10 cellular contexts compared by ENCODE assay signal in the genomic region with DNA sequence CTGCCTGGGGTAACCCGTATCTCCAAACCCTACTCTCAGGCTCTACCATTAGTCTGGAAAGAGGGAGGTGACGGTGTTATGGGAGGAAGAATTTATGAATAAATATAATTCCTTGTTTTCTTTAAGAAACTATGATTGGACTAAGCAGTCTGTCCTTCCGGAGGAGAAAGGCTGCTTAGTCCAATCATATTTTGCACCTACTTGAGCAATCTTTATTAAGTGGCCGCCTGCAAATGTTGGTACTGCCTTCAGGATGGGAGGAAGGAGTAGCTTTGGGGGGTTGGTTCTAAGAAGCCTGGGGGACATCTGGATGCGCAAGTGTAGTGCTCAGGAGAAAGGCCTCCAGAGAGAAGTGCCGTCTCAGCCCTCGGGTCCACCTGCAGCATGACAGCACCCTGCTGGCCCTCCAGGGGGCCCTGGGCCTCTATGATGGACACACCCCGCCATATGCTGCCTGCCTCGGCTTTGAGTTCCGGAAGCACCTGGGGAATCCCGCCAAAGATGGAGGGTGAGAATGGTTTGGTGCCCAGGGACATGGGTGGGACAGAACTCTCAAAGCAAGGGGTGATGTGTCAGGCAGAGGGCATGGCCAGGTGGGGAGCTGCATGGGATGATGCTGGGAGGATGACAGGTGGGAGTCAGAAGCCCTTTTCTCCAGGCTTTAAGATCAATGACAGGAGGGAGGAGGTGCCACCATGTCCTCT. TPM values are rescaled to one million over a fixed set of nuclear protein-coding genes. Genes with fewer than 3 reads are reported as not detected.
DNase-seq lines count a peak whose midpoint lies in the region; ATAC-seq and TF ChIP-seq lines count a peak whose summit lies in the region.
"Had no signal": no experiment of that assay in that cellular context is flagged by ENCODE, and none has a peak within 500 bp of the region (broad histone marks: within the 10 kb centered on the region; RNA-seq: fewer than 3 reads in every experiment).

No MANE protein-coding gene starts in this region.

- no peaks in the 10 kb centered on the region for H3K27me3 ChIP-seq in WERI-Rb-1 (ENCODE audit: insufficient read depth, low read depth, severe bottlenecking)

- no peak overlapping the region for H3K4me3 ChIP-seq in WERI-Rb-1 (ENCODE audit: low read depth, low read length)
- H3K4me3 ChIP-seq: heart right ventricle had no signal

- peak overlapping the region; percentile 84 for H3K4me3 Mint-ChIP-seq in neural crest cell

- peaks cover 6% of the 10 kb centered on the region for H3K36me3 Mint-ChIP-seq in neural crest cell (ENCODE audit: low read depth)

- H3K27ac Mint-ChIP-seq in neural crest cell (ENCODE audit: unreplicated experiment): no peak overlapping the region

- peaks cover 41% of the 10 kb centered on the region for H3K36me3 ChIP-seq in WERI-Rb-1

- ATAC-seq in HG03039 (IDR thresholded peaks at IDR 0.05; ENCODE audit: unreplicated experiment) (no peak), HG03159 (IDR thresholded peaks at IDR 0.05; ENCODE audit: unreplicated experiment) (no peak)

- peaks cover 39% of the 10 kb centered on the region for H3K27me3 Mint-ChIP-seq in neural crest cell (ENCODE audit: low read depth)

- TF ChIP-seq CTCF in WERI-Rb-1 (IDR thresholded peaks at IDR 0.05; ENCODE audit: low read depth, low read length): peak; percentile 47
- peak; percentile 32 for TF ChIP-seq CTCF in neural crest cell (conservative IDR thresholded peaks at IDR 0.05)

- H3K9me3 ChIP-seq in WERI-Rb-1 (ENCODE audit: severe bottlenecking): no peaks in the 10 kb centered on the region
- H3K9me3 ChIP-seq: heart right ventricle had no signal

- peak overlapping the region; percentile 33 for H3K27ac ChIP-seq in WERI-Rb-1
- H3K27ac ChIP-seq: heart right ventricle had no signal

- DNase-seq in NOMO-1 treated with DMSO at 0.1 percent for 48 hours (lab: John Stamatoyannopoulos, UW; ENCODE audit: unreplicated experiment) (peak; percentile 19), NOMO-1 treated with dmso at 0.1 percent for 144 hours (lab: John Stamatoyannopoulos, UW; ENCODE audit: unreplicated experiment) (no peak), KBM-7 (peak; percentile 69), WERI-Rb-1 (peak; percentile 84), neural crest cell (ENCODE audit: low read depth, low spot score) (no peak), NCI-H2107 treated with DMSO at 0.1 percent for 48 hours (lab: John Stamatoyannopoulos, UW; ENCODE audit: unreplicated experiment) (no peak)
- DNase-seq: DMS79 treated with DMSO at 0.1 percent for 48 hours, heart right ventricle had no signal

- H3K4me1 Mint-ChIP-seq in neural crest cell: peaks cover 16% of the 10 kb centered on the region

- H3K9me3 Mint-ChIP-seq in neural crest cell: peaks cover 6% of the 10 kb centered on the region

- in situ Hi-C loops in KBM-7 (cut with MboI; ENCODE audit: low pct_unique_long_range_greater_than_20kb, low sequenced_read_pairs): loop anchor here (25.0 kb wide), 1 partner anchor 432 kb away; a partner anchor contains a TSS

RNA-seq across cellular contexts. Expression of a gene that starts 4.0 kb away (rescaled TPM):
- total RNA-seq in neural crest cell: not detected in 2 replicates
- total RNA-seq: heart right ventricle had no signal

RNA-seq across cellular contexts. Expression of a gene that starts 24.0 kb away (rescaled TPM):
- not detected in 2 replicates for total RNA-seq in neural crest cell
- total RNA-seq: heart right ventricle had no signal

RNA-seq across cellular contexts. Expression of a gene that starts 29.4 kb away (rescaled TPM):
- 0.44 TPM in 1 of 2 replicates, not detected in the other for total RNA-seq in neural crest cell

RNA-seq across cellular contexts. Expression of a gene that starts 39.1 kb away (rescaled TPM):
- not detected in 2 replicates for total RNA-seq in neural crest cell
- total RNA-seq: heart right ventricle had no signal

Comparison
In these comparisons a context has a peak if more than half of its experiments do, and no peak if none do; other contexts are left out.
1. DNase-seq: peak in NOMO-1 treated with DMSO at 0.1 percent for 48 hours (single experiment), KBM-7 (single experiment) and WERI-Rb-1 (single experiment); none in NOMO-1 treated with dmso at 0.1 percent for 144 hours (single experiment), neural crest cell (single experiment) and NCI-H2107 treated with DMSO at 0.1 percent for 48 hours (single experiment).